Comparison of ENCODE assay signal across 8 cellular contexts in the genomic region with DNA sequence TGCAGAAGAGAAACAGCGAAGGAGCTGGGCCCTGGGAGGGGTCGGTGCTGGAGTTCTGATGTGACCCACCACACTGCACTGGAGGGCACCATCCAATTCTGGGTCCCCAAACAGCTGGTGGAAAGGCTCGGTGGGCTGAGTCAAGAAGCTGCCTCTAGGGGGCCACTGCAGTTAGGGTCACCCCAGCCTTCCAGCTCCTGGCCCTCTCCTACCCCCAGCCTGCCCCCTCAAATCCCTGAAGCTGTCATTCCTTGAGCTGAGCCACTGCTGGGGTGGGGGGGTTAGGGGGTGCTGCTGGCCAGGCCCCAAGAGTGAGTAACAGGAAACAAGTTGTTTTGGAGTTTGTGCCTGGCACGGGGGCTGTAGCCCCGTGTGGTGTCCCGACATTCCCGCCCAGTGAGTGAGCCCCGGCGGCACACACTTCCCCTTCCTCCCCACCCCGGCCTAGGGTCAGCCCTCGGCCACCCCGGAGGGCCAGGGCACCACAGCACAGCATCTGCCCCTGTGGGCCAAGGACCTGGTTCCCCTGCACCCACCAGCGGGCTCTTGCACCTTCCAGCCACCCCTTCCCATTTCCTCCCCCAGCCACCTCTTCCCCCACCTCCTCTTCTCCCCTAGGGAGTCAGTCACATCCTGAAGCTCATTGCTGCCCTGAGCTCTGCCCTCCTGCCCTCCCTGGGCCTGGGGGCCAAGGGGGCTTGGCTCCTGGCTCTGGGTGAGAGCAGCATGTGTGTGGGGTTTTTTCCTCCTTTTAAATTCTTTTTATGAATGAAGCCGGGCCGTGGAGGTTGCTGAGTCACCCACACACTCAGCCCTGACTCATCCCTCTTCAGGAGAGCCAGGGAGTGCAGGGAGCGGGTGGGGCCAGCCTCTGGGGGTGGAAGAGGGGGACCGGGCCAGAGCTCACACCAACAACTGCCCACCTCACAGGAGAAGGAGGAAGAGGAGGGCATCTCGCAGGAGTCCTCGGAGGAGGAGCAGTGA. TPM values are rescaled to one million over a fixed set of nuclear protein-coding genes. Genes with fewer than 3 reads are reported as not detected.
DNase-seq lines count a peak whose midpoint lies in the region; ATAC-seq and TF ChIP-seq lines count a peak whose summit lies in the region.

No MANE protein-coding gene starts in this region.

- H3K4me3 Mint-ChIP-seq in T-cell: no peak overlapping the region
- H3K4me3 Mint-ChIP-seq in stimulated activated effector memory CD8-positive, alpha-beta T cell treated with anti-CD3 and anti-CD28 coated beads, Interleukin-12 subunit alpha, Interleukin-12 subunit beta, amount 100 ng/mL, for 72 hours: peak overlapping the region; percentile 55

- H3K36me3 Mint-ChIP-seq in T-cell: peaks cover 15% of the 10 kb centered on the region
- H3K36me3 Mint-ChIP-seq in stimulated activated effector memory CD8-positive, alpha-beta T cell treated with anti-CD3 and anti-CD28 coated beads, Interleukin-12 subunit alpha, Interleukin-12 subunit beta, amount 100 ng/mL, for 72 hours: peaks cover 93% of the 10 kb centered on the region

- intact Hi-C loops in left lung (cut with DNase I): no loop called here

- no peaks in the 10 kb centered on the region for H3K9me3 Mint-ChIP-seq in T-cell
- H3K9me3 Mint-ChIP-seq in stimulated activated effector memory CD8-positive, alpha-beta T cell treated with anti-CD3 and anti-CD28 coated beads, Interleukin-12 subunit alpha, Interleukin-12 subunit beta, amount 100 ng/mL, for 72 hours: no peaks in the 10 kb centered on the region

- no peaks in the 10 kb centered on the region for H3K9me3 ChIP-seq in left lung

- no peaks in the 10 kb centered on the region for H3K27me3 ChIP-seq in left lung

- ATAC-seq in T-cell (replicated peaks in 1 of 4) (no peak), left lung (peak; percentile 38), GM19324 (IDR thresholded peaks at IDR 0.05; ENCODE audit: low FRiP score, unreplicated experiment) (no peak), GM21381 (IDR thresholded peaks at IDR 0.05; ENCODE audit: unreplicated experiment) (no peak)
- peak; percentile 59 for ATAC-seq in stimulated activated effector memory CD8-positive, alpha-beta T cell treated with anti-CD3 and anti-CD28 coated beads, Interleukin-12 subunit alpha, Interleukin-12 subunit beta, amount 100 ng/mL, for 72 hours

- H3K4me1 ChIP-seq in left lung: peaks cover 9 to 58% of the 10 kb centered on the region in 2 donors

- no peaks in the 10 kb centered on the region for H3K27me3 Mint-ChIP-seq in T-cell

- H3K27ac Mint-ChIP-seq in T-cell: peak overlapping the region; percentile 91 to 94
- peak overlapping the region; percentile 91 for H3K27ac Mint-ChIP-seq in stimulated activated effector memory CD8-positive, alpha-beta T cell treated with anti-CD3 and anti-CD28 coated beads, Interleukin-12 subunit alpha, Interleukin-12 subunit beta, amount 100 ng/mL, for 72 hours

- CTCF ChIA-PET in T-cell (lab: Charles Lee): interaction anchor here (0.6 to 1.0 kb wide), 5 partner anchors 20 to 1361 kb away, joined by 3 to 9 read pairs (median 3); no protein-coding TSS in a partner anchor

- no peak overlapping the region for H3K27ac ChIP-seq in caudate nucleus (ENCODE audit: low read depth, low read length)
- H3K27ac ChIP-seq in left lung: peak overlapping the region in 1 of 2 donors; percentile 81

- DNase-seq in AG10803 (ENCODE audit: low read depth): peak; percentile 85
- peak; percentile 91 for DNase-seq in H4 (ENCODE audit: low spot score)
- DNase-seq in T-cell: peak in 1 of 34 experiments; percentile 45
- DNase-seq in caudate nucleus (lab: John Stamatoyannopoulos, UW): peak in 38 of 61 donors; percentile 17 to 85 (median 51)
- DNase-seq in left lung: peak; percentile 80 to 92
- DNase-seq in stimulated activated effector memory CD8-positive, alpha-beta T cell treated with anti-CD3 and anti-CD28 coated beads, Interleukin-12 subunit alpha, Interleukin-12 subunit beta, amount 100 ng/mL, for 72 hours (ENCODE audit: low spot score in 2 of 2): peak in 1 of 2 donors; percentile 68

- H3K4me3 ChIP-seq in AG10803 (ENCODE audit: low read length): peak overlapping the region; percentile 24
- no peak overlapping the region for H3K4me3 ChIP-seq in left lung

- H3K4me1 Mint-ChIP-seq in T-cell: peaks cover 41 to 82% (median 77%) of the 10 kb centered on the region in 3 donors
- peaks cover 84% of the 10 kb centered on the region for H3K4me1 Mint-ChIP-seq in stimulated activated effector memory CD8-positive, alpha-beta T cell treated with anti-CD3 and anti-CD28 coated beads, Interleukin-12 subunit alpha, Interleukin-12 subunit beta, amount 100 ng/mL, for 72 hours

- H3K36me3 ChIP-seq in left lung: peaks cover 0 to 55% of the 10 kb centered on the region in 2 donors

- TF ChIP-seq CTCF in AG10803 (conservative IDR thresholded peaks at IDR 0.05; ENCODE audit: low read length) (peak; percentile 54), left lung (IDR thresholded peaks at IDR 0.05) (no peak)

- POLR2A ChIA-PET in T-cell (lab: Charles Lee): interaction anchor here in 1 of 2 donors (0.6 to 0.7 kb wide), 2 partner anchors 896 to 1050 kb away, joined by 3 to 6 read pairs; no protein-coding TSS in a partner anchor

RNA-seq across cellular contexts. Expression of a gene that starts 4.6 kb away (rescaled TPM):
- 46.4 and 61.4 TPM in 2 replicates for total RNA-seq in H4 (2014; rRNA removed; shearing (Covaris generic))
- total RNA-seq in T-cell: 10 to 100 TPM; 16.4 to 33.8 (median 30.5) TPM
- total RNA-seq in left lung: 10 to 100 TPM; 35.7 to 38.9 TPM

RNA-seq across cellular contexts. Expression of a gene that starts 7.5 kb away (rescaled TPM):
- 117 and 122 TPM in 2 replicates for total RNA-seq in H4 (2014; rRNA removed; shearing (Covaris generic))
- total RNA-seq in T-cell (100 to 1,000 TPM in 4 of 5 donors, 10 to 100 TPM in 1; 92.8 to 119 (median 104) TPM), left lung (100 to 1,000 TPM in 1 of 2 donors, 10 to 100 TPM in 1; 75.1 to 137 TPM)

Comparison
In these comparisons a context has a peak if more than half of its experiments do, and no peak if none do; other contexts are left out.
1. ATAC-seq: peak in left lung (single experiment) and stimulated activated effector memory CD8-positive, alpha-beta T cell treated with anti-CD3 and anti-CD28 coated beads, Interleukin-12 subunit alpha, Interleukin-12 subunit beta, amount 100 ng/mL, for 72 hours (single experiment); none in T-cell (0 of 4), GM19324 (single experiment) and GM21381 (single experiment).